Comparison of ENCODE assay signal across 9 cellular contexts in genomic region chr20:7375905-7376304, GRCh38.
DNase-seq lines count a peak whose midpoint lies in the region; ATAC-seq and TF ChIP-seq lines count a peak whose summit lies in the region.
"Had no signal": no experiment of that assay in that cellular context is flagged by ENCODE, and none has a peak within 500 bp of the region (broad histone marks: within the 10 kb centered on the region; RNA-seq: fewer than 3 reads in every experiment).

No MANE protein-coding gene starts in this region.

- no peak overlapping the region for H2AFZ ChIP-seq in IMR-90 (replicated peaks; ENCODE audit: low read length, poor library complexity)

- TF ChIP-seq POLR2A in IMR-90 (IDR thresholded peaks at IDR 0.05; ENCODE audit: low read depth, low read length) (no peak), adrenal gland (IDR thresholded peaks at IDR 0.05) (no peak)

- H2BK20ac ChIP-seq in IMR-90 (ENCODE audit: low read depth, low read length), result no peak overlapping the region

- no peak overlapping the region for H3K4ac ChIP-seq in IMR-90 (ENCODE audit: low read depth, low read length)

- TF ChIP-seq CTCF in IMR-90 (conservative IDR thresholded peaks at IDR 0.05; ENCODE audit: low read depth, low read length) (peak; percentile 55), adrenal gland (IDR thresholded peaks at IDR 0.05) (peak in 4 of 6 experiments; percentile 10 to 50 (median 30)), liver (IDR thresholded peaks at IDR 0.05; ENCODE audit: low read depth, low read length, missing input control) (peak; percentile 43)

- BruUV-seq in IMR-90 (replicated peaks; lab: Mats Ljungman, UMichigan), result no TSS peak

- no peaks in the 10 kb centered on the region for H3K27me3 ChIP-seq in IMR-90 (ENCODE audit: control insufficient read depth, insufficient read depth, low read length)
- no peaks in the 10 kb centered on the region for H3K27me3 ChIP-seq in adrenal gland
- no peaks in the 10 kb centered on the region for H3K27me3 ChIP-seq in liver (ENCODE audit: control insufficient read depth in 4 of 4, insufficient read depth in 4 of 4, low read length in 3 of 4)

- H3K79me1 ChIP-seq in IMR-90 (ENCODE audit: low read depth in 1 of 2, low read length in 2 of 2), result no peaks in the 10 kb centered on the region

- CTCF ChIA-PET in IMR-90 (lab: Yijun Ruan, JAX), result interaction anchor here (0.6 to 0.7 kb wide), 3 partner anchors 9 to 840 kb away, joined by 3 to 5 read pairs (median 3); no protein-coding TSS in a partner anchor

- DNase-seq in DMS114 treated with DMSO at 0.1 percent for 48 hours (lab: John Stamatoyannopoulos, UW; ENCODE audit: unreplicated experiment), result peak; percentile 13
- peak; percentile 17 for DNase-seq in IMR-90
- no peak for DNase-seq in adrenal gland
- no peak for DNase-seq in stimulated activated CD4-positive, alpha-beta T cell treated with anti-CD3 and anti-CD28 coated beads, Interleukin-4, amount 100 ng/mL, for 1 hour
- no peak for DNase-seq in activated effector memory CD4-positive, alpha-beta T cell treated with Interleukin-2 at 50 U/mL for 16 hours
- no peak for DNase-seq in cortex of kidney (lab: John Stamatoyannopoulos, UW)

- no peak overlapping the region for H2BK120ac ChIP-seq in IMR-90 (ENCODE audit: low read depth, low read length)

- ATAC-seq in IMR-90 (ENCODE audit: low read depth) (no peak), HG03521 (IDR thresholded peaks at IDR 0.05; ENCODE audit: unreplicated experiment) (no peak)

- no peak overlapping the region for H4K8ac ChIP-seq in IMR-90 (ENCODE audit: low read depth in 2 of 2, low read length in 2 of 2)

- no peak overlapping the region for H2BK15ac ChIP-seq in IMR-90 (ENCODE audit: low read depth, low read length)

- no peak overlapping the region for H3K4me2 ChIP-seq in IMR-90 (ENCODE audit: low read depth, low read length)
- H3K4me2 ChIP-seq: KMS-11 had no signal

- H3K4me3 ChIP-seq in IMR-90 (ENCODE audit: insufficient read depth, low read depth, low read length) (no peak overlapping the region), adrenal gland (no peak overlapping the region), liver (ENCODE audit: low read depth in 1 of 3, low read length in 3 of 3) (no peak overlapping the region)

- in situ Hi-C loops in IMR-90 (cut with MboI; ENCODE audit: low sequenced_read_pairs), result no loop called here

- H4K5ac ChIP-seq in IMR-90 (ENCODE audit: low read depth, low read length), result no peak overlapping the region

- TF ChIP-seq RAD21 in IMR-90 (IDR thresholded peaks at IDR 0.05; ENCODE audit: low read length) (peak; percentile 36; the same call in 1 of the 2 replicates), liver (IDR thresholded peaks at IDR 0.05) (peak; percentile 60 to 71)

- dilution Hi-C loops in IMR-90 (cut with HindIII; ENCODE audit: low sequenced_read_pairs, unreplicated experiment), result no loop called here

- no CpG with 5 or more reads among the region's 4 CpGs for WGBS in IMR-90 (ENCODE audit: extremely low coverage in 2 of 2, insufficient read length in 1 of 2), 2 experiments
- WGBS in adrenal gland, 4 donors, result 36 to 51% (median 42%) methylated on average over 4 of the region's 4 CpGs
- WGBS in liver, result 38% methylated on average over 4 of the region's 4 CpGs

- POLR2A ChIA-PET in IMR-90 (lab: Charles Lee; ENCODE audit: unreplicated experiment), result no interaction called here

- H3K27ac ChIP-seq in IMR-90 (ENCODE audit: insufficient read depth, low read length), result no peak overlapping the region
- no peak overlapping the region for H3K27ac ChIP-seq in adrenal gland
- H3K27ac ChIP-seq in liver (ENCODE audit: low read depth in 1 of 2, low read length in 2 of 2), result no peak overlapping the region
- H3K27ac ChIP-seq: KMS-11 had no signal

- H3K14ac ChIP-seq in IMR-90 (replicated peaks; ENCODE audit: low read depth, low read length), result no peak overlapping the region

- H2AK9ac ChIP-seq in IMR-90 (replicated peaks; ENCODE audit: low read depth, low read length, poor library complexity), result no peak overlapping the region

- H3K9me3 ChIP-seq in IMR-90 (ENCODE audit: control insufficient read depth, insufficient read depth, low read length) (no peaks in the 10 kb centered on the region), adrenal gland (replicated peaks in 1 of 3) (no peaks in the 10 kb centered on the region), liver (ENCODE audit: control insufficient read depth in 4 of 4, low read length in 3 of 4) (no peaks in the 10 kb centered on the region)

- H2BK5ac ChIP-seq in IMR-90 (ENCODE audit: low read depth, low read length, poor library complexity, severe bottlenecking), result no peak overlapping the region

- H3K23ac ChIP-seq in IMR-90 (ENCODE audit: low read depth, low read length), result no peak overlapping the region

- H3K4me1 ChIP-seq in IMR-90 (ENCODE audit: control insufficient read depth, insufficient read depth, low read length), result no peaks in the 10 kb centered on the region
- H3K4me1 ChIP-seq in adrenal gland (replicated peaks in 1 of 2), result no peaks in the 10 kb centered on the region
- H3K4me1 ChIP-seq in liver (ENCODE audit: control insufficient read depth in 4 of 4, insufficient read depth in 4 of 4, low read length in 3 of 4), result no peaks in the 10 kb centered on the region

- H3K36me3 ChIP-seq in IMR-90 (ENCODE audit: control insufficient read depth, insufficient read depth, low read length) (no peaks in the 10 kb centered on the region), adrenal gland (replicated peaks in 1 of 2) (no peaks in the 10 kb centered on the region), liver (ENCODE audit: control insufficient read depth in 4 of 4, insufficient read depth in 3 of 4, low read depth in 1 of 4, low read length in 3 of 4) (no peaks in the 10 kb centered on the region)

- no peak overlapping the region for H2AK5ac ChIP-seq in IMR-90 (ENCODE audit: low read depth, low read length)

- no peaks in the 10 kb centered on the region for H4K20me1 ChIP-seq in IMR-90 (ENCODE audit: insufficient read depth, low read length)

- no peak overlapping the region for H4K91ac ChIP-seq in IMR-90 (ENCODE audit: insufficient read depth, low read depth, low read length)

- intact Hi-C loops in IMR-90 (cut with micrococcal nuclease), result loop anchor here (1.0 to 10.0 kb wide), 3 partner anchors 549 to 1198 kb away; no protein-coding TSS in a partner anchor
- intact Hi-C loops in adrenal gland (cut with DNase I), result no loop called here

- no peak overlapping the region for H3K56ac ChIP-seq in IMR-90 (ENCODE audit: extremely low read depth, insufficient read depth, low read length)

- H3K18ac ChIP-seq in IMR-90 (ENCODE audit: low read depth, low read length), result no peak overlapping the region

- H3K9ac ChIP-seq in IMR-90 (ENCODE audit: low read depth, low read length), result no peak overlapping the region
- no peak overlapping the region for H3K9ac ChIP-seq in liver (ENCODE audit: low read depth in 1 of 2, low read length in 2 of 2)
- H3K9ac ChIP-seq: KMS-11 had no signal

- no peaks in the 10 kb centered on the region for H3K9me1 ChIP-seq in IMR-90 (ENCODE audit: insufficient read depth, low read length)

TF ChIP-seq in IMR-90, 13 proteins besides CTCF, POLR2A, EP300 and RAD21:
- TF ChIP-seq, protein P1, sequence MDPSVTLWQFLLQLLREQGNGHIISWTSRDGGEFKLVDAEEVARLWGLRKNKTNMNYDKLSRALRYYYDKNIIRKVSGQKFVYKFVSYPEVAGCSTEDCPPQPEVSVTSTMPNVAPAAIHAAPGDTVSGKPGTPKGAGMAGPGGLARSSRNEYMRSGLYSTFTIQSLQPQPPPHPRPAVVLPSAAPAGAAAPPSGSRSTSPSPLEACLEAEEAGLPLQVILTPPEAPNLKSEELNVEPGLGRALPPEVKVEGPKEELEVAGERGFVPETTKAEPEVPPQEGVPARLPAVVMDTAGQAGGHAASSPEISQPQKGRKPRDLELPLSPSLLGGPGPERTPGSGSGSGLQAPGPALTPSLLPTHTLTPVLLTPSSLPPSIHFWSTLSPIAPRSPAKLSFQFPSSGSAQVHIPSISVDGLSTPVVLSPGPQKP (IDR thresholded peaks at IDR 0.05; ENCODE audit: borderline replicate concordance, low read depth, low read length), result no peak
- TF ChIP-seq SMC3 (IDR thresholded peaks at IDR 0.05; ENCODE audit: low read depth, low read length), result peak; percentile 48; the same call in 1 of the 2 replicates

TF ChIP-seq in liver, 16 proteins besides CTCF, POLR2A, EP300 and RAD21 (continues in another document):
- TF ChIP-seq, protein P2, sequence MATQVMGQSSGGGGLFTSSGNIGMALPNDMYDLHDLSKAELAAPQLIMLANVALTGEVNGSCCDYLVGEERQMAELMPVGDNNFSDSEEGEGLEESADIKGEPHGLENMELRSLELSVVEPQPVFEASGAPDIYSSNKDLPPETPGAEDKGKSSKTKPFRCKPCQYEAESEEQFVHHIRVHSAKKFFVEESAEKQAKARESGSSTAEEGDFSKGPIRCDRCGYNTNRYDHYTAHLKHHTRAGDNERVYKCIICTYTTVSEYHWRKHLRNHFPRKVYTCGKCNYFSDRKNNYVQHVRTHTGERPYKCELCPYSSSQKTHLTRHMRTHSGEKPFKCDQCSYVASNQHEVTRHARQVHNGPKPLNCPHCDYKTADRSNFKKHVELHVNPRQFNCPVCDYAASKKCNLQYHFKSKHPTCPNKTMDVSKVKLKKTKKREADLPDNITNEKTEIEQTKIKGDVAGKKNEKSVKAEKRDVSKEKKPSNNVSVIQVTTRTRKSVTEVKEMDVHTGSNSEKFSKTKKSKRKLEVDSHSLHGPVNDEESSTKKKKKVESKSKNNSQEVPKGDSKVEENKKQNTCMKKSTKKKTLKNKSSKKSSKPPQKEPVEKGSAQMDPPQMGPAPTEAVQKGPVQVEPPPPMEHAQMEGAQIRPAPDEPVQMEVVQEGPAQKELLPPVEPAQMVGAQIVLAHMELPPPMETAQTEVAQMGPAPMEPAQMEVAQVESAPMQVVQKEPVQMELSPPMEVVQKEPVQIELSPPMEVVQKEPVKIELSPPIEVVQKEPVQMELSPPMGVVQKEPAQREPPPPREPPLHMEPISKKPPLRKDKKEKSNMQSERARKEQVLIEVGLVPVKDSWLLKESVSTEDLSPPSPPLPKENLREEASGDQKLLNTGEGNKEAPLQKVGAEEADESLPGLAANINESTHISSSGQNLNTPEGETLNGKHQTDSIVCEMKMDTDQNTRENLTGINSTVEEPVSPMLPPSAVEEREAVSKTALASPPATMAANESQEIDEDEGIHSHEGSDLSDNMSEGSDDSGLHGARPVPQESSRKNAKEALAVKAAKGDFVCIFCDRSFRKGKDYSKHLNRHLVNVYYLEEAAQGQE (IDR thresholded peaks at IDR 0.05), result no peak
- TF ChIP-seq ATF3 (IDR thresholded peaks at IDR 0.05) (no peak), FOXA1 (IDR thresholded peaks at IDR 0.05) (no peak), NR2F2 (IDR thresholded peaks at IDR 0.05) (no peak)
- TF ChIP-seq, protein P3, sequence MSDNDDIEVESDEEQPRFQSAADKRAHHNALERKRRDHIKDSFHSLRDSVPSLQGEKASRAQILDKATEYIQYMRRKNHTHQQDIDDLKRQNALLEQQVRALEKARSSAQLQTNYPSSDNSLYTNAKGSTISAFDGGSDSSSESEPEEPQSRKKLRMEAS (IDR thresholded peaks at IDR 0.05), result no peak

Comparison
In these comparisons a context has a peak if more than half of its experiments do, and no peak if none do; other contexts are left out.
1. DNase-seq: peak in DMS114 treated with DMSO at 0.1 percent for 48 hours (single experiment) and IMR-90 (single experiment); none in adrenal gland (0 of 7), stimulated activated CD4-positive, alpha-beta T cell treated with anti-CD3 and anti-CD28 coated beads, Interleukin-4, amount 100 ng/mL, for 1 hour (single experiment), activated effector memory CD4-positive, alpha-beta T cell treated with Interleukin-2 at 50 U/mL for 16 hours (single experiment) and cortex of kidney (single experiment).
2. Peak in every context shown above with its lines, with median percentiles within 50 percentile points of each other: CTCF ChIP-seq.